8 cellular contexts compared by ENCODE assay signal in the genomic region with DNA sequence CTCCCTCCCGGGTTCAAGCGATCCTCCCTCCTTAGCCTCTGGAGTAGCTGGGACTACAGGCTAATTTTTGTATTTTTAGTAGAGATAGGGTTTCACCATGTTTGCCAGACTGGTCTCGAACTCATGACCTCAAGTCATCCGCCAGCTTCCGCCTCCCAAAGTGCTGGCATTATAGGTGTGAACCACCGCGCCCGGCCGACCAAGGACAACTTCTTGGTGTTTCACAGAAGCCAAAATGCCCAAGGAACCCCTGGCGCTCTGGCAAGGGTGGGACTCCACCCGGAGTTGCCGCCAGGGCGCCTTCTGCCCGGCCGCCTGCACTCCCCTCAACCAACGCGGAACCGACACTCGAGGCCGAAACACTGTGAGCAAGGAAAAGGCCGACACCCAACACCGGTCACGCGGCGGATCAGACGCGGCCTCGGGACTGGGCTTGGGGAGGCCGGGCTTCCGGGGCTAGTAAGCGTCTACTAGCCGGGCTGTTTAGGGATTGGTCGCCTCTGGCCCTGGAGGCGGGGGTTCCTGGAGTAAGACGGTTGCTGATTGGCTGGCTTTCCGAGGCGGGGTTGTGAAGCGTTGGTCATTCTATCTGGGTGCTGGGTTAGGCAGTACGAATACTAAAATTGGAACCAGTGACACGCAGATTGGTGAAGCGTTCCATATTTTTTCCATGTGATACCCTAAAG. TPM values are rescaled to one million over a fixed set of nuclear protein-coding genes. Genes with fewer than 3 reads are reported as not detected.
DNase-seq lines count a peak whose midpoint lies in the region; ATAC-seq and TF ChIP-seq lines count a peak whose summit lies in the region.

No MANE protein-coding gene starts in this region.

- peak overlapping the region; percentile 55 for H3K4me2 ChIP-seq in OCI-LY7 (ENCODE audit: low read length)

- H3K27me3 Mint-ChIP-seq in naive thymus-derived CD8-positive, alpha-beta T cell: no peaks in the 10 kb centered on the region

- peak; percentile 97 for DNase-seq in GM13976 (ENCODE audit: low spot score)
- peak; percentile 89 for DNase-seq in OCI-LY7 (ENCODE audit: low spot score)
- DNase-seq in activated gamma-delta T cell (lab: John Stamatoyannopoulos, UW): peak; percentile 69
- DNase-seq in fibroblast of the aortic adventitia (ENCODE audit: low read depth): peak; percentile 98
- peak; percentile 62 to 93 (median 79) for DNase-seq in naive thymus-derived CD8-positive, alpha-beta T cell
- peak; percentile 74 to 91 for DNase-seq in stimulated activated CD8-positive, alpha-beta memory T cell treated with anti-CD3 and anti-CD28 coated beads, Interleukin-7, amount 100 ng/mL, for 48 hours (ENCODE audit: extremely low read depth in 1 of 2, low read depth in 1 of 2)
- DNase-seq in NCI-H1048 (lab: John Stamatoyannopoulos, UW): no peak

- CTCF ChIA-PET in OCI-LY7 (lab: Charles Lee; ENCODE audit: unreplicated experiment): no interaction called here

- TF ChIP-seq CTCF in GM13976 (IDR thresholded peaks at IDR 0.05; ENCODE audit: borderline replicate concordance, control extremely low read depth, extremely low read depth, insufficient read depth, missing control alignments): no peak
- no peak for TF ChIP-seq CTCF in OCI-LY7 (conservative IDR thresholded peaks at IDR 0.05; ENCODE audit: low read length)
- TF ChIP-seq CTCF in fibroblast of the aortic adventitia (IDR thresholded peaks at IDR 0.05; ENCODE audit: insufficient read depth, low read length): peak; percentile 30

- peak overlapping the region; percentile 76 to 89 (median 85) for H3K4me3 Mint-ChIP-seq in naive thymus-derived CD8-positive, alpha-beta T cell

- H3K9me3 Mint-ChIP-seq in naive thymus-derived CD8-positive, alpha-beta T cell: no peaks in the 10 kb centered on the region

- peak overlapping the region; percentile 14 to 91 (median 82) for H3K27ac Mint-ChIP-seq in naive thymus-derived CD8-positive, alpha-beta T cell

- no peaks in the 10 kb centered on the region for H4K20me1 ChIP-seq in OCI-LY7 (ENCODE audit: insufficient read depth, low read length)

- BruUV-seq in OCI-LY7 (replicated peaks; lab: Mats Ljungman, UMichigan): no TSS peak

- H3K27ac ChIP-seq in OCI-LY7 (ENCODE audit: low read depth, low read length, poor library complexity, severe bottlenecking): no peak overlapping the region

- in situ Hi-C loops in GM13976 (cut with MboI; ENCODE audit: low sequenced_read_pairs, unreplicated experiment): no loop called here

- no peaks in the 10 kb centered on the region for H3K9me3 ChIP-seq in OCI-LY7 (ENCODE audit: low read length)

- no peaks in the 10 kb centered on the region for H3K9me2 ChIP-seq in OCI-LY7 (ENCODE audit: insufficient read depth, low read length)

- peak overlapping the region; percentile 83; the same call in 1 of the 2 replicates for H2AFZ ChIP-seq in OCI-LY7 (ENCODE audit: low read length)

- intact Hi-C loops in OCI-LY7 (cut with micrococcal nuclease; ENCODE audit: unreplicated experiment): no loop called here

- no peaks in the 10 kb centered on the region for H3K36me3 ChIP-seq in OCI-LY7 (ENCODE audit: insufficient read depth, low read length)

- no peaks in the 10 kb centered on the region for H3K4me1 ChIP-seq in OCI-LY7 (ENCODE audit: insufficient read depth, low read length, poor library complexity, severe bottlenecking)

- ATAC-seq in HG02943 (IDR thresholded peaks at IDR 0.05; ENCODE audit: low read depth, unreplicated experiment): peak; percentile 82
- ATAC-seq in naive thymus-derived CD8-positive, alpha-beta T cell: peak; percentile 96 to 99

- H3K36me3 Mint-ChIP-seq in naive thymus-derived CD8-positive, alpha-beta T cell: no peaks in the 10 kb centered on the region

- peaks cover 8 to 15% (median 12%) of the 10 kb centered on the region in 4 donors for H3K4me1 Mint-ChIP-seq in naive thymus-derived CD8-positive, alpha-beta T cell

- H3K79me2 ChIP-seq in OCI-LY7 (ENCODE audit: insufficient read depth, low read depth, low read length): no peaks in the 10 kb centered on the region

- POLR2A ChIA-PET in OCI-LY7 (lab: Charles Lee): no interaction called here
- POLR2A ChIA-PET in naive thymus-derived CD8-positive, alpha-beta T cell (lab: Charles Lee): interaction anchor here (0.7 to 1.5 kb wide), 3 partner anchors 10 to 184 kb away, joined by 4 to 6 read pairs (median 5); a partner anchor contains a TSS

- H3K4me3 ChIP-seq in OCI-LY7 (ENCODE audit: low read depth, low read length, poor library complexity, severe bottlenecking) (peak overlapping the region; percentile 56), fibroblast of the aortic adventitia (ENCODE audit: low read depth, low read length) (peak overlapping the region; percentile 48)

RNA-seq across cellular contexts. Expression of a gene that starts 7.7 kb away (rescaled TPM):
- total RNA-seq in OCI-LY7 (2014; rRNA removed; shearing (Covaris generic)): 0.22 TPM in 1 of 2 replicates, not detected in the other
- total RNA-seq in OCI-LY7 (2022) (0.13 TPM in 1 of 2 replicates, not detected in the other), fibroblast of the aortic adventitia (ENCODE audit: low replicate concordance) (0.09 TPM in 1 of 2 replicates, not detected in the other)
- under 1 TPM; 0.58 to 0.99 TPM for total RNA-seq in naive thymus-derived CD8-positive, alpha-beta T cell
- under 1 TPM; 0.18 to 0.32 (median 0.23) TPM for polyA plus RNA-seq in naive thymus-derived CD8-positive, alpha-beta T cell

RNA-seq across cellular contexts. Expression of a gene that starts 16.3 kb away (rescaled TPM):
- total RNA-seq in OCI-LY7 (2014; rRNA removed; shearing (Covaris generic)): 11.1 and 12.4 TPM in 2 replicates
- total RNA-seq in OCI-LY7 (2022): 8.9 and 10.2 TPM in 2 replicates
- 13.2 and 17.2 TPM in 2 replicates for total RNA-seq in fibroblast of the aortic adventitia (ENCODE audit: low replicate concordance)
- total RNA-seq in naive thymus-derived CD8-positive, alpha-beta T cell: 1 to 10 TPM; 8.8 to 8.9 TPM
- 10 to 100 TPM; 26.2 to 37.7 (median 30.9) TPM for polyA plus RNA-seq in naive thymus-derived CD8-positive, alpha-beta T cell

RNA-seq across cellular contexts. Expression of a gene that starts 16.8 kb away (rescaled TPM):
- not detected in 2 replicates for total RNA-seq in OCI-LY7 (2014; rRNA removed; shearing (Covaris generic))
- total RNA-seq in OCI-LY7 (2022) (not detected in 2 replicates), fibroblast of the aortic adventitia (ENCODE audit: low replicate concordance) (not detected in 2 replicates)
- total RNA-seq in naive thymus-derived CD8-positive, alpha-beta T cell: 1 to 10 TPM; 7.2 to 8.2 TPM
- 1 to 10 TPM; 1.8 to 4.4 (median 3.0) TPM for polyA plus RNA-seq in naive thymus-derived CD8-positive, alpha-beta T cell

RNA-seq across cellular contexts. Expression of a gene that starts 36.0 kb away (rescaled TPM):
- total RNA-seq in OCI-LY7 (2014; rRNA removed; shearing (Covaris generic)): 8.9 and 13.9 TPM in 2 replicates
- total RNA-seq in OCI-LY7 (2022) (17.9 and 21.6 TPM in 2 replicates), fibroblast of the aortic adventitia (ENCODE audit: low replicate concordance) (1.2 and 4.8 TPM in 2 replicates)
- total RNA-seq in naive thymus-derived CD8-positive, alpha-beta T cell: 10 to 100 TPM in 1 of 2 experiments, 1 to 10 TPM in 1; 9.8 to 13.9 TPM
- 10 to 100 TPM; 18.1 to 24.7 (median 23.5) TPM for polyA plus RNA-seq in naive thymus-derived CD8-positive, alpha-beta T cell
